ENCODE assay signal across 17 cellular contexts in genomic region chr22:24390576-24390975, GRCh38. TPM values are rescaled to one million over a fixed set of nuclear protein-coding genes. Genes with fewer than 3 reads are reported as not detected.
DNase-seq lines count a peak whose midpoint lies in the region; ATAC-seq and TF ChIP-seq lines count a peak whose summit lies in the region.
"Had no signal": no experiment of that assay in that cellular context is flagged by ENCODE, and none has a peak within 500 bp of the region (broad histone marks: within the 10 kb centered on the region; RNA-seq: fewer than 3 reads in every experiment).

No MANE protein-coding gene starts in this region.

- peaks cover 0 to 2% of the 10 kb centered on the region in 2 donors for H3K36me3 ChIP-seq in ascending aorta
- H3K36me3 ChIP-seq in uterus, result no peaks in the 10 kb centered on the region

- TF ChIP-seq POLR2A in uterus (IDR thresholded peaks at IDR 0.05), result no peak

- intact Hi-C loops in ascending aorta (cut with DNase I), result no loop called here
- intact Hi-C loops in uterus (cut with DNase I; ENCODE audit: low total_unique reads), result no loop called here

- H3K27ac Mint-ChIP-seq in osteocyte (ENCODE audit: unreplicated experiment), result peak overlapping the region; percentile 61
- H3K27ac Mint-ChIP-seq in activated naive CD8-positive, alpha-beta T cell treated with anti-CD3 and anti-CD28 coated beads for 36 hours, result no peak overlapping the region
- H3K27ac Mint-ChIP-seq in activated naive CD4-positive, alpha-beta T cell treated with anti-CD3 and anti-CD28 coated beads, Interleukin-2, amount 10 ng/mL, durations not matched to agents 7 days and 5 days, result no peak overlapping the region

- H3K4me3 Mint-ChIP-seq in osteocyte (ENCODE audit: unreplicated experiment), result no peak overlapping the region
- H3K4me3 Mint-ChIP-seq in activated naive CD8-positive, alpha-beta T cell treated with anti-CD3 and anti-CD28 coated beads for 36 hours, result no peak overlapping the region
- H3K4me3 Mint-ChIP-seq in activated naive CD4-positive, alpha-beta T cell treated with anti-CD3 and anti-CD28 coated beads, Interleukin-2, amount 10 ng/mL, durations not matched to agents 7 days and 5 days, result no peak overlapping the region
- H3K4me3 Mint-ChIP-seq: brain; naive thymus-derived CD8-positive, alpha-beta T cell had no signal

- no peak for ATAC-seq in GM19328 (IDR thresholded peaks at IDR 0.05; ENCODE audit: unreplicated experiment)
- ATAC-seq: GM12878; left colon; naive thymus-derived CD8-positive, alpha-beta T cell had no signal

- peaks cover 18% of the 10 kb centered on the region for H3K36me3 Mint-ChIP-seq in osteocyte (ENCODE audit: unreplicated experiment)
- peaks cover 16% of the 10 kb centered on the region for H3K36me3 Mint-ChIP-seq in activated naive CD8-positive, alpha-beta T cell treated with anti-CD3 and anti-CD28 coated beads for 36 hours
- H3K36me3 Mint-ChIP-seq in activated naive CD4-positive, alpha-beta T cell treated with anti-CD3 and anti-CD28 coated beads, Interleukin-2, amount 10 ng/mL, durations not matched to agents 7 days and 5 days, result peaks cover 19% of the 10 kb centered on the region

- H3K4me1 ChIP-seq in ascending aorta, result peaks cover 8 to 21% of the 10 kb centered on the region in 2 donors
- peaks cover 0 to 7% of the 10 kb centered on the region in 2 donors for H3K4me1 ChIP-seq in uterus

- TF ChIP-seq CTCF in ascending aorta (IDR thresholded peaks at IDR 0.05), result no peak
- TF ChIP-seq CTCF in fibroblast of villous mesenchyme (IDR thresholded peaks at IDR 0.05; ENCODE audit: insufficient read depth, low read depth, low read length), result no peak
- no peak for TF ChIP-seq CTCF in osteocyte (IDR thresholded peaks at IDR 0.05)
- no peak for TF ChIP-seq CTCF in uterus (IDR thresholded peaks at IDR 0.05)

- CTCF ChIA-PET in activated naive CD4-positive, alpha-beta T cell treated with anti-CD3 and anti-CD28 coated beads, Interleukin-2, amount 10 ng/mL, durations not matched to agents 7 days and 5 days (lab: Charles Lee), result no interaction called here

- peak overlapping the region; percentile 76 to 80 for H3K27ac ChIP-seq in ascending aorta
- peak overlapping the region; percentile 51 to 68 for H3K27ac ChIP-seq in uterus
- H3K27ac ChIP-seq: C4-2B had no signal

- H3K27me3 ChIP-seq in ascending aorta (no peaks in the 10 kb centered on the region), uterus (no peaks in the 10 kb centered on the region)

- DNase-seq in ascending aorta (ENCODE audit: low spot score in 2 of 2), result peak in 1 of 2 donors; percentile 77
- peak; percentile 32 for DNase-seq in fibroblast of villous mesenchyme (ENCODE audit: low read depth)
- no peak for DNase-seq in osteocyte (ENCODE audit: extremely low spot score, unreplicated experiment)
- DNase-seq in uterus, result peak; percentile 51 to 58
- DNase-seq in activated naive CD8-positive, alpha-beta T cell treated with anti-CD3 and anti-CD28 coated beads for 36 hours, result no peak
- DNase-seq in activated naive CD4-positive, alpha-beta T cell treated with anti-CD3 and anti-CD28 coated beads, Interleukin-2, amount 10 ng/mL, durations not matched to agents 7 days and 5 days, result no peak
- DNase-seq: activated effector memory CD4-positive, alpha-beta T cell treated with anti-CD3 and anti-CD28 coated beads, Interleukin-2, amount 50 U/mL, for 16 hours; left colon; naive thymus-derived CD8-positive, alpha-beta T cell; NCI-H1436; NCI-H510A; PC-9; small intestine had no signal

- H3K4me3 ChIP-seq in ascending aorta, result peak overlapping the region in 1 of 2 donors; percentile 3
- H3K4me3 ChIP-seq in fibroblast of villous mesenchyme (ENCODE audit: low read depth, low read length), result no peak overlapping the region
- H3K4me3 ChIP-seq in uterus, result no peak overlapping the region
- H3K4me3 ChIP-seq: GM12878, PC-9 had no signal

- peaks cover 27% of the 10 kb centered on the region for H3K4me1 Mint-ChIP-seq in osteocyte (ENCODE audit: unreplicated experiment)
- H3K4me1 Mint-ChIP-seq in activated naive CD8-positive, alpha-beta T cell treated with anti-CD3 and anti-CD28 coated beads for 36 hours, result peaks cover 16% of the 10 kb centered on the region
- H3K4me1 Mint-ChIP-seq in activated naive CD4-positive, alpha-beta T cell treated with anti-CD3 and anti-CD28 coated beads, Interleukin-2, amount 10 ng/mL, durations not matched to agents 7 days and 5 days, result peaks cover 29% of the 10 kb centered on the region

- H3K9me3 ChIP-seq in ascending aorta (no peaks in the 10 kb centered on the region), uterus (no peaks in the 10 kb centered on the region)

- H3K27me3 Mint-ChIP-seq in osteocyte (ENCODE audit: unreplicated experiment), result no peaks in the 10 kb centered on the region
- no peaks in the 10 kb centered on the region for H3K27me3 Mint-ChIP-seq in activated naive CD8-positive, alpha-beta T cell treated with anti-CD3 and anti-CD28 coated beads for 36 hours
- no peaks in the 10 kb centered on the region for H3K27me3 Mint-ChIP-seq in activated naive CD4-positive, alpha-beta T cell treated with anti-CD3 and anti-CD28 coated beads, Interleukin-2, amount 10 ng/mL, durations not matched to agents 7 days and 5 days
- H3K27me3 Mint-ChIP-seq: brain; naive thymus-derived CD8-positive, alpha-beta T cell had no signal

- H3K9me3 Mint-ChIP-seq in osteocyte (ENCODE audit: unreplicated experiment), result no peaks in the 10 kb centered on the region
- H3K9me3 Mint-ChIP-seq in activated naive CD8-positive, alpha-beta T cell treated with anti-CD3 and anti-CD28 coated beads for 36 hours, result no peaks in the 10 kb centered on the region
- H3K9me3 Mint-ChIP-seq in activated naive CD4-positive, alpha-beta T cell treated with anti-CD3 and anti-CD28 coated beads, Interleukin-2, amount 10 ng/mL, durations not matched to agents 7 days and 5 days, result no peaks in the 10 kb centered on the region
- H3K9me3 Mint-ChIP-seq: naive thymus-derived CD8-positive, alpha-beta T cell had no signal

RNA-seq across cellular contexts. Expression of gene ADORA2A, which starts 36.8 kb away (rescaled TPM):
- 14.7 TPM for total RNA-seq in ascending aorta
- 3.2 and 3.9 TPM in 2 replicates for total RNA-seq in fibroblast of villous mesenchyme
- total RNA-seq in osteocyte, result 1.6 and 3.5 TPM in 2 replicates
- total RNA-seq in uterus, result 1 to 10 TPM in 3 of 4 donors, not detected in 1; 3.3 to 9.9 (median 8.9) TPM
- total RNA-seq in activated naive CD8-positive, alpha-beta T cell treated with anti-CD3 and anti-CD28 coated beads for 36 hours, result 10 to 100 TPM; 45.1 to 45.2 TPM

Comparison
In these comparisons a context has a peak if more than half of its experiments do, and no peak if none do; other contexts are left out.
1. DNase-seq: peak in fibroblast of villous mesenchyme (single experiment) and uterus (2 of 2); none in osteocyte (single experiment), activated naive CD8-positive, alpha-beta T cell treated with anti-CD3 and anti-CD28 coated beads for 36 hours (single experiment) and activated naive CD4-positive, alpha-beta T cell treated with anti-CD3 and anti-CD28 coated beads, Interleukin-2, amount 10 ng/mL, durations not matched to agents 7 days and 5 days (single experiment).